In the genomic region with DNA sequence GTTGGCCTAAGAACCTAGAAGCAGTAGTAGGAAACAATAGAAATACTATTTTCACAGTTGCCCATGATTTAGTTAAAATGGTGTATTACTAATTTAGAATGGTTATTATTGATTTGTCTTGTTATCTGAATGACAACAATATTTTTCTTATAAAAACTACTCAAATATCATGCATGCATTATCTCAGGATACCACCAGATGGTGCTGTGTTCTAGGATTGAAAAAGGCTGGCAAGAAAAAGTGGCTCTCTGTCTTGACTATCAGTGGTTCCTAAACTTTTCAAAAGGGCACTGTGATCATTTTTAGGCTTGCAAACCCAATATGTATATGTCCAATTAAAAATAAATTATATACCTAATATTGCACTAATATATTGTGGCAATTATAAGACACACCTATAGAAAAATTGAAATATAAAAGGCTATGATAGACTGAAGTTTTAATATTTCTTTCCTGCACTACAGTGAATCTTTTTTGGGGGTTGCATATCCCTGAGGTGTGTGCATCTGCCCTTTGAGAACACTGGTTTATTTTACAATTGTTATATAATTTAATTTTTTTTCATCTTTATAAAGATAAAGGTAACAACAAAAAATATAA, we compare ENCODE assay signal across 8 cellular contexts.
DNase-seq lines count a peak whose midpoint lies in the region; ATAC-seq and TF ChIP-seq lines count a peak whose summit lies in the region.

No MANE protein-coding gene starts in this region.

- H3K27ac ChIP-seq in adrenal gland: no peak overlapping the region

- H3K4me3 ChIP-seq in BE2C (ENCODE audit: low read depth, low read length) (no peak overlapping the region), GM12875 (ENCODE audit: low read depth, low read length) (no peak overlapping the region), adrenal gland (no peak overlapping the region)

- intact Hi-C loops in adrenal gland (cut with DNase I): loop anchor here in 1 of 2 donors (10.0 kb wide), 2 partner anchors 285 to 1085 kb away; no protein-coding TSS in a partner anchor

- no peaks in the 10 kb centered on the region for H3K4me1 ChIP-seq in BE2C
- H3K4me1 ChIP-seq in adrenal gland (replicated peaks in 1 of 2): no peaks in the 10 kb centered on the region

- no peak for TF ChIP-seq POLR2A in adrenal gland (IDR thresholded peaks at IDR 0.05)

- ATAC-seq in HG03095 (IDR thresholded peaks at IDR 0.05; ENCODE audit: unreplicated experiment) (no peak), HG02970 (IDR thresholded peaks at IDR 0.05; ENCODE audit: low FRiP score, unreplicated experiment) (no peak)

- DNase-seq in BE2C: peak; percentile 8
- peak; percentile 12 for DNase-seq in NCI-H1694 (lab: John Stamatoyannopoulos, UW)
- DNase-seq in adrenal gland: peak in 3 of 7 donors; percentile 14 to 44 (median 36)
- DNase-seq in kidney glomerular epithelial cell (lab: John Stamatoyannopoulos, UW): peak; percentile 41
- DNase-seq in SHP77 treated with DMSO at 0.1 percent for 48 hours (lab: John Stamatoyannopoulos, UW): no peak

- peak; percentile 78 for TF ChIP-seq CTCF in BE2C (IDR thresholded peaks at IDR 0.05; ENCODE audit: low read depth, low read length)
- peak; percentile 48; the same call in 1 of the 2 replicates for TF ChIP-seq CTCF in GM12875 (IDR thresholded peaks at IDR 0.05; ENCODE audit: borderline replicate concordance, insufficient read depth, low read depth, low read length)
- peak; percentile 67 to 91 (median 76) for TF ChIP-seq CTCF in adrenal gland (IDR thresholded peaks at IDR 0.05)

- H3K27me3 ChIP-seq in BE2C (no peaks in the 10 kb centered on the region), adrenal gland (no peaks in the 10 kb centered on the region)

- H3K9me3 ChIP-seq in BE2C: no peaks in the 10 kb centered on the region
- no peaks in the 10 kb centered on the region for H3K9me3 ChIP-seq in adrenal gland (replicated peaks in 1 of 3)

- no peaks in the 10 kb centered on the region for H3K36me3 ChIP-seq in BE2C
- H3K36me3 ChIP-seq in adrenal gland (replicated peaks in 1 of 2): no peaks in the 10 kb centered on the region
